ENCODE assay signal across 8 cellular contexts in the genomic region with DNA sequence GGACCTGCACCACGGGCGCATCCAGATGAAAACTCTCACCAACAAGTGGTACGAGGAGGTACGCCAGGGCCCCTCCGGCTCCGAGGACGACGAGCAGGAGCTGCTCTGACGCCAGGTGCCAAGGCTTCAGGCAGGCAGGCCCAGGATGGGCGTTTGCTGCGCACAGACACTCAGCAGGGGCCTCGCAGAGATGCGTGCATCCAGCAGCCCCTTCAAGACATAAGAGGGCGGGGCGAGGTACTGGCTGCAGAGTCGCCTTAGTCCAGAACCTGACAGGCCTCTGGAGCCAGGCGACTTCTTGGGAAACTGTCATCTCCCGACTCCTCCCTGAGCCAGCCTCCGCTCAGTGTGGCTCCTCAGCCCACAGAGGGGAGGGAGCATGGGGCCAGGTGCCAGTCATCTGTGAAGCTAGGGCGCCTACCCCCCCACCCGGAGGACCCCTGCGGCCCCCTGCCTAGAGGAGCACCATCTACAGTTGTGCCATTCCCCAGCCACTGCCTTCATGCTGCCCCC. TPM values are rescaled to one million over a fixed set of nuclear protein-coding genes. Genes with fewer than 3 reads are reported as not detected.
A peak's percentile ranks its signal among the peaks of the same experiment; 100 is the strongest.
DNase-seq lines count a peak whose midpoint lies in the region; ATAC-seq and TF ChIP-seq lines count a peak whose summit lies in the region.

No MANE protein-coding gene starts in this region.

- no peak overlapping the region for H3K18ac ChIP-seq in mesenchymal stem cell (ENCODE audit: low read depth in 1 of 2, low read length in 2 of 2)

- peak overlapping the region in 1 of 2 experiments; percentile 31 for H2BK12ac ChIP-seq in mesenchymal stem cell (ENCODE audit: low read length in 2 of 2)

- no peak for DNase-seq in HFFc6
- no peak for DNase-seq in activated naive CD8-positive, alpha-beta T cell treated with anti-CD3 and anti-CD28 coated beads for 36 hours
- DNase-seq in mesenchymal stem cell, result no peak
- DNase-seq in substantia nigra (lab: John Stamatoyannopoulos, UW), result peak in 2 of 49 donors; percentile 44 to 85
- no peak for DNase-seq in GDM1 (lab: John Stamatoyannopoulos, UW)
- no peak for DNase-seq in pons (ENCODE audit: low spot score)
- DNase-seq in GM23338 (ENCODE audit: low spot score), result no peak
- DNase-seq in naive thymus-derived CD8-positive, alpha-beta T cell, result no peak

- no peaks in the 10 kb centered on the region for H3K9me3 Mint-ChIP-seq in HFFc6
- no peaks in the 10 kb centered on the region for H3K9me3 Mint-ChIP-seq in activated naive CD8-positive, alpha-beta T cell treated with anti-CD3 and anti-CD28 coated beads for 36 hours
- no peaks in the 10 kb centered on the region for H3K9me3 Mint-ChIP-seq in GM23338
- no peaks in the 10 kb centered on the region for H3K9me3 Mint-ChIP-seq in naive thymus-derived CD8-positive, alpha-beta T cell

- H3K4me3 ChIP-seq in mesenchymal stem cell (ENCODE audit: insufficient read depth in 1 of 2, low read depth in 1 of 2, low read length in 2 of 2) (no peak overlapping the region), GM23338 (no peak overlapping the region)

- POLR2A ChIA-PET in naive thymus-derived CD8-positive, alpha-beta T cell (lab: Charles Lee), result interaction anchor here (0.9 kb wide), 1 partner anchor 21 kb away, joined by 3 read pairs; no protein-coding TSS in a partner anchor

- H3K4me3 Mint-ChIP-seq in HFFc6, result no peak overlapping the region; the same call in 1 of the 2 replicates
- H3K4me3 Mint-ChIP-seq in activated naive CD8-positive, alpha-beta T cell treated with anti-CD3 and anti-CD28 coated beads for 36 hours, result no peak overlapping the region
- no peak overlapping the region for H3K4me3 Mint-ChIP-seq in GM23338
- no peak overlapping the region for H3K4me3 Mint-ChIP-seq in naive thymus-derived CD8-positive, alpha-beta T cell

- H3K27me3 Mint-ChIP-seq in HFFc6 (ENCODE audit: insufficient read depth) (peaks cover 5% of the 10 kb centered on the region), GM23338 (ENCODE audit: insufficient read depth, low read depth, poor library complexity) (peaks cover 24% of the 10 kb centered on the region)
- H3K27me3 Mint-ChIP-seq in activated naive CD8-positive, alpha-beta T cell treated with anti-CD3 and anti-CD28 coated beads for 36 hours, result no peaks in the 10 kb centered on the region
- no peaks in the 10 kb centered on the region for H3K27me3 Mint-ChIP-seq in naive thymus-derived CD8-positive, alpha-beta T cell

- H3K79me1 ChIP-seq in mesenchymal stem cell (replicated peaks; ENCODE audit: low read length, poor library complexity, severe bottlenecking), result peaks cover 16% of the 10 kb centered on the region

- peak overlapping the region; percentile 87 for H3K27ac ChIP-seq in mesenchymal stem cell (ENCODE audit: low read length, poor library complexity, severe bottlenecking)
- peak overlapping the region; percentile 96 for H3K27ac ChIP-seq in substantia nigra (ENCODE audit: low read depth, low read length, poor library complexity, severe bottlenecking)
- no peak overlapping the region for H3K27ac ChIP-seq in GM23338 (ENCODE audit: low read depth)

- H3K14ac ChIP-seq in mesenchymal stem cell (ENCODE audit: low read length in 2 of 2), result no peak overlapping the region

- H3K36me3 ChIP-seq in mesenchymal stem cell (ENCODE audit: control insufficient read depth in 1 of 2, insufficient read depth in 2 of 2, low read depth in 1 of 2, low read length in 2 of 2), result peaks cover 54 to 71% of the 10 kb centered on the region in 2 experiments
- H3K36me3 ChIP-seq in GM23338 (ENCODE audit: insufficient read depth), result no peaks in the 10 kb centered on the region

- H2BK5ac ChIP-seq in mesenchymal stem cell (ENCODE audit: low read depth, low read length, poor library complexity, severe bottlenecking), result peak overlapping the region; percentile 48

- H4K20me1 ChIP-seq in GM23338 (replicated peaks; ENCODE audit: insufficient read depth), result no peaks in the 10 kb centered on the region

- H3K36me3 Mint-ChIP-seq in HFFc6 (ENCODE audit: low read depth) (peaks cover 6% of the 10 kb centered on the region; the same call in 1 of the 2 replicates), GM23338 (ENCODE audit: low read depth) (peaks cover 5% of the 10 kb centered on the region; the same call in 2 of the 3 replicates)
- peaks cover 6% of the 10 kb centered on the region for H3K36me3 Mint-ChIP-seq in activated naive CD8-positive, alpha-beta T cell treated with anti-CD3 and anti-CD28 coated beads for 36 hours
- peaks cover 0 to 45% (median 13%) of the 10 kb centered on the region in 3 donors for H3K36me3 Mint-ChIP-seq in naive thymus-derived CD8-positive, alpha-beta T cell

- H2BK15ac ChIP-seq in mesenchymal stem cell (ENCODE audit: low read depth, poor library complexity, severe bottlenecking), result no peak overlapping the region

- no peaks in the 10 kb centered on the region for H3F3A ChIP-seq in GM23338 (replicated peaks; ENCODE audit: low read depth)

- H3K27me3 ChIP-seq in mesenchymal stem cell (ENCODE audit: control insufficient read depth in 1 of 2, insufficient read depth in 1 of 2, low read length in 2 of 2) (no peaks in the 10 kb centered on the region), GM23338 (ENCODE audit: insufficient read depth) (no peaks in the 10 kb centered on the region)

- H4K8ac ChIP-seq in mesenchymal stem cell (ENCODE audit: low read length), result no peak overlapping the region

- H3K27ac Mint-ChIP-seq in HFFc6 (0 out of 2 replicates have a peak overlapping the region, but pooled peaks have one; percentile 11), GM23338 (no peak overlapping the region)
- H3K27ac Mint-ChIP-seq in activated naive CD8-positive, alpha-beta T cell treated with anti-CD3 and anti-CD28 coated beads for 36 hours, result peak overlapping the region; percentile 44
- peak overlapping the region in 4 of 10 donors; percentile 55 to 79 (median 74) for H3K27ac Mint-ChIP-seq in naive thymus-derived CD8-positive, alpha-beta T cell

- H4K91ac ChIP-seq in mesenchymal stem cell (ENCODE audit: low read length), result peak overlapping the region; percentile 48

- ATAC-seq in GM23338, result no peak
- no peak for ATAC-seq in naive thymus-derived CD8-positive, alpha-beta T cell

- no peak overlapping the region for H3K4ac ChIP-seq in mesenchymal stem cell (ENCODE audit: low read depth in 1 of 2, low read length in 2 of 2)

- peaks cover 65% of the 10 kb centered on the region for H3K4me1 ChIP-seq in mesenchymal stem cell (ENCODE audit: control insufficient read depth, insufficient read depth, low read depth, low read length)
- H3K4me1 ChIP-seq in GM23338 (ENCODE audit: insufficient read depth), result peaks cover 10% of the 10 kb centered on the region

- TF ChIP-seq CTCF in HFFc6 (IDR thresholded peaks at IDR 0.05) (no peak), GM23338 (conservative IDR thresholded peaks at IDR 0.05; ENCODE audit: low read depth in 2 of 2) (no peak)

- H3K79me2 ChIP-seq in GM23338 (replicated peaks; ENCODE audit: insufficient read depth), result no peaks in the 10 kb centered on the region

- no peaks in the 10 kb centered on the region for H3K9me3 ChIP-seq in mesenchymal stem cell (ENCODE audit: control insufficient read depth, low read length)

- H2AK5ac ChIP-seq in mesenchymal stem cell (ENCODE audit: low read length, severe bottlenecking), result peak overlapping the region; percentile 88

- no peak overlapping the region for H2BK120ac ChIP-seq in mesenchymal stem cell (ENCODE audit: low read depth, low read length)

- H3K4me1 Mint-ChIP-seq in HFFc6 (ENCODE audit: low read depth) (peaks cover 23% of the 10 kb centered on the region), GM23338 (peaks cover 45% of the 10 kb centered on the region)
- H3K4me1 Mint-ChIP-seq in activated naive CD8-positive, alpha-beta T cell treated with anti-CD3 and anti-CD28 coated beads for 36 hours, result peaks cover 9% of the 10 kb centered on the region
- H3K4me1 Mint-ChIP-seq in naive thymus-derived CD8-positive, alpha-beta T cell, result peaks cover 5 to 14% (median 9%) of the 10 kb centered on the region in 4 donors

- H3K4me2 ChIP-seq in mesenchymal stem cell (ENCODE audit: low read length, poor library complexity, severe bottlenecking) (no peak overlapping the region), GM23338 (no peak overlapping the region)

- H3K9ac ChIP-seq in mesenchymal stem cell (ENCODE audit: low read length), result no peak overlapping the region

- WGBS in mesenchymal stem cell, result 94% methylated on average over 22 of the region's 22 CpGs

- H3K9me2 ChIP-seq in GM23338 (ENCODE audit: insufficient read depth), result no peaks in the 10 kb centered on the region

- H3K23ac ChIP-seq in mesenchymal stem cell (ENCODE audit: low read length in 2 of 2), result no peak overlapping the region

- no peak overlapping the region for H2AFZ ChIP-seq in mesenchymal stem cell (ENCODE audit: low read depth, low read length)
- H2AFZ ChIP-seq in GM23338, result no peak overlapping the region

TF ChIP-seq in GM23338, 12 proteins besides CTCF, POLR2A, EP300 and RAD21 (continues in another document):
- no peak for TF ChIP-seq CREB1 (CRISPR knock-in tag; IDR thresholded peaks at IDR 0.05; ENCODE audit: low read depth)

RNA-seq across cellular contexts. Expression of gene SPATA2, which starts 27.4 kb away (rescaled TPM):
- total RNA-seq in HFFc6 (2021; fragmentation: NEBNext Ultra II Directional; extraction: Animal tissue kit (Norgen Biotek cat#: 25700)), result 1 to 10 TPM; 6.9 to 8.0 (median 7.2) TPM
- total RNA-seq in activated naive CD8-positive, alpha-beta T cell treated with anti-CD3 and anti-CD28 coated beads for 36 hours, result 10 to 100 TPM; 11.2 to 11.6 TPM
- polyA plus RNA-seq in mesenchymal stem cell (2013, experiment 1 of 2), result 5.6 TPM
- 5.7 TPM for polyA plus RNA-seq in mesenchymal stem cell (2013, experiment 2 of 2)
- 8.7 and 9.3 TPM in 2 replicates for total RNA-seq in GM23338 (2014; rRNA removed; shearing (Covaris generic))
- polyA plus RNA-seq in GM23338 (2016; fragmentation: Nextera tagmentation; extraction: Ambion mirVana), result 4.9 and 5.3 TPM in 2 replicates
- 1 to 10 TPM; 8.0 to 9.0 TPM for total RNA-seq in naive thymus-derived CD8-positive, alpha-beta T cell
- polyA plus RNA-seq in naive thymus-derived CD8-positive, alpha-beta T cell, result 1 to 10 TPM; 1.7 to 5.7 (median 2.0) TPM

RNA-seq across cellular contexts. Expression of gene RNF114, which starts 48.3 kb away (rescaled TPM):
- 10 to 100 TPM; 51.6 to 61.0 (median 56.1) TPM for total RNA-seq in HFFc6 (2021; fragmentation: NEBNext Ultra II Directional; extraction: Animal tissue kit (Norgen Biotek cat#: 25700))
- 10 to 100 TPM; 61.5 to 70.7 TPM for total RNA-seq in activated naive CD8-positive, alpha-beta T cell treated with anti-CD3 and anti-CD28 coated beads for 36 hours
- polyA plus RNA-seq in mesenchymal stem cell (2013, experiment 1 of 2), result 37.3 TPM
- polyA plus RNA-seq in mesenchymal stem cell (2013, experiment 2 of 2), result 35.5 TPM
- total RNA-seq in GM23338 (2014; rRNA removed; shearing (Covaris generic)), result 211 and 279 TPM in 2 replicates
- 153 and 155 TPM in 2 replicates for polyA plus RNA-seq in GM23338 (2016; fragmentation: Nextera tagmentation; extraction: Ambion mirVana)
- 100 to 1,000 TPM; 104 to 105 TPM for total RNA-seq in naive thymus-derived CD8-positive, alpha-beta T cell
- 100 to 1,000 TPM; 123 to 133 (median 123) TPM for polyA plus RNA-seq in naive thymus-derived CD8-positive, alpha-beta T cell
